ENCODE assay signal across 13 cellular contexts in the genomic region with DNA sequence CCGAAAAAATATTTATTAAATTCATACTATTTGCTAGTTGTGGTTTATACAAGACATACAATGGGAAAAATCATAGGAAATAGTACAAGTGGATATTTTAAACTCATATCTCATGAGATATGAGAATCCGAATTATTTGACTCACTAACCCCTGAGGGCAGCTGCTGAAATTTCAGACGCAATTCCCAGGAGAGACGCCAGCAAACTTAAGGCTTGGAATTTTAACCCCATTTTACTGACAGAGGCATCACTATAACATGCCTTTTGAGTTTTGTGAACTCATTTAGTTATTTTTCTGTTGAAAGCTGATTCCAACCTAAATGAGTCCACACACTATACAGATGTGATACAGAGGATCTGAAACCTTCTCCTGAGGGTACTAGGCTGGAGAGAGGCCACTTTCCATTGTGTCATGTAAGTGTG. TPM values are rescaled to one million over a fixed set of nuclear protein-coding genes. Genes with fewer than 3 reads are reported as not detected.
A peak's percentile ranks its signal among the peaks of the same experiment; 100 is the strongest.
DNase-seq lines count a peak whose midpoint lies in the region; ATAC-seq and TF ChIP-seq lines count a peak whose summit lies in the region.
"Had no signal": no experiment of that assay in that cellular context is flagged by ENCODE, and none has a peak within 500 bp of the region (broad histone marks: within the 10 kb centered on the region; RNA-seq: fewer than 3 reads in every experiment).

No MANE protein-coding gene starts in this region.

- intact Hi-C loops in activated CD8-positive, alpha-beta T cell treated with anti-CD3 and anti-CD28 coated beads for 36 hours (cut with micrococcal nuclease) = loop anchor here (10.0 kb wide), 1 partner anchor 235 kb away; no protein-coding TSS in a partner anchor
- intact Hi-C loops in breast epithelium (cut with DNase I; ENCODE audit: low total_unique reads) = no loop called here
- intact Hi-C loops in uterus (cut with DNase I; ENCODE audit: low total_unique reads) = no loop called here

- TF ChIP-seq POLR2A in breast epithelium (IDR thresholded peaks at IDR 0.05) (no peak), uterus (IDR thresholded peaks at IDR 0.05) (no peak)

- no peaks in the 10 kb centered on the region for H3K27me3 Mint-ChIP-seq in activated CD8-positive, alpha-beta T cell treated with anti-CD3 and anti-CD28 coated beads, Interleukin-2, amount 10 ng/mL, durations not matched to agents 7 days and 5 days (ENCODE audit: low read depth)
- H3K27me3 Mint-ChIP-seq in activated CD8-positive, alpha-beta T cell treated with anti-CD3 and anti-CD28 coated beads for 36 hours = peaks cover 10% of the 10 kb centered on the region

- peak; percentile 19 for ATAC-seq in activated CD8-positive, alpha-beta T cell treated with anti-CD3 and anti-CD28 coated beads, Interleukin-2, amount 10 ng/mL, durations not matched to agents 7 days and 5 days
- ATAC-seq in activated CD8-positive, alpha-beta T cell treated with anti-CD3 and anti-CD28 coated beads for 36 hours = no peak
- ATAC-seq in HG02885 (IDR thresholded peaks at IDR 0.05; ENCODE audit: poor library complexity, unreplicated experiment) = no peak

- H3K4me1 Mint-ChIP-seq in activated CD8-positive, alpha-beta T cell treated with anti-CD3 and anti-CD28 coated beads, Interleukin-2, amount 10 ng/mL, durations not matched to agents 7 days and 5 days (ENCODE audit: low read depth) = no peaks in the 10 kb centered on the region
- no peaks in the 10 kb centered on the region for H3K4me1 Mint-ChIP-seq in activated CD8-positive, alpha-beta T cell treated with anti-CD3 and anti-CD28 coated beads for 36 hours (ENCODE audit: low read depth)

- H3K4me1 ChIP-seq in breast epithelium = no peaks in the 10 kb centered on the region
- no peaks in the 10 kb centered on the region for H3K4me1 ChIP-seq in uterus

- H3K36me3 ChIP-seq in breast epithelium (no peaks in the 10 kb centered on the region), uterus (no peaks in the 10 kb centered on the region)
- H3K36me3 ChIP-seq: suprapubic skin had no signal

- TF ChIP-seq CTCF in activated CD8-positive, alpha-beta T cell treated with anti-CD3 and anti-CD28 coated beads for 36 hours (IDR thresholded peaks at IDR 0.05) = no peak
- TF ChIP-seq CTCF in breast epithelium (IDR thresholded peaks at IDR 0.05) (no peak), uterus (IDR thresholded peaks at IDR 0.05) (no peak)

- H3K27ac ChIP-seq in breast epithelium (peak overlapping the region; percentile 62 to 67), uterus (peak overlapping the region; percentile 71 to 72)
- H3K27ac ChIP-seq: 22Rv1 had no signal

- H3K4me3 Mint-ChIP-seq in activated CD8-positive, alpha-beta T cell treated with anti-CD3 and anti-CD28 coated beads, Interleukin-2, amount 10 ng/mL, durations not matched to agents 7 days and 5 days = no peak overlapping the region
- no peak overlapping the region for H3K4me3 Mint-ChIP-seq in activated CD8-positive, alpha-beta T cell treated with anti-CD3 and anti-CD28 coated beads for 36 hours
- H3K4me3 Mint-ChIP-seq: activated naive CD8-positive, alpha-beta T cell treated with anti-CD3 and anti-CD28 coated beads, Interleukin-2, amount 10 ng/mL, durations not matched to agents 7 days and 5 days; nephron progenitor cell had no signal

- H3K27ac Mint-ChIP-seq in activated CD8-positive, alpha-beta T cell treated with anti-CD3 and anti-CD28 coated beads, Interleukin-2, amount 10 ng/mL, durations not matched to agents 7 days and 5 days = no peak overlapping the region
- no peak overlapping the region for H3K27ac Mint-ChIP-seq in activated CD8-positive, alpha-beta T cell treated with anti-CD3 and anti-CD28 coated beads for 36 hours
- H3K27ac Mint-ChIP-seq: activated naive CD8-positive, alpha-beta T cell treated with anti-CD3 and anti-CD28 coated beads, Interleukin-2, amount 10 ng/mL, durations not matched to agents 7 days and 5 days; nephron progenitor cell had no signal

- H3K27me3 ChIP-seq in breast epithelium = no peaks in the 10 kb centered on the region
- no peaks in the 10 kb centered on the region for H3K27me3 ChIP-seq in uterus
- H3K27me3 ChIP-seq: suprapubic skin had no signal

- no peaks in the 10 kb centered on the region for H3K36me3 Mint-ChIP-seq in activated CD8-positive, alpha-beta T cell treated with anti-CD3 and anti-CD28 coated beads, Interleukin-2, amount 10 ng/mL, durations not matched to agents 7 days and 5 days (ENCODE audit: low read depth)
- H3K36me3 Mint-ChIP-seq in activated CD8-positive, alpha-beta T cell treated with anti-CD3 and anti-CD28 coated beads for 36 hours (ENCODE audit: low read depth) = no peaks in the 10 kb centered on the region
- H3K36me3 Mint-ChIP-seq: activated naive CD8-positive, alpha-beta T cell treated with anti-CD3 and anti-CD28 coated beads, Interleukin-2, amount 10 ng/mL, durations not matched to agents 7 days and 5 days had no signal

- H3K4me3 ChIP-seq in breast epithelium = peak overlapping the region in 2 of 3 donors; percentile 8 to 14
- H3K4me3 ChIP-seq in uterus = no peak overlapping the region
- H3K4me3 ChIP-seq: suprapubic skin had no signal

- POLR2A ChIA-PET in activated CD8-positive, alpha-beta T cell treated with anti-CD3 and anti-CD28 coated beads, Interleukin-2, amount 10 ng/mL, durations not matched to agents 7 days and 5 days (lab: Charles Lee) = no interaction called here
- POLR2A ChIA-PET in activated CD8-positive, alpha-beta T cell treated with anti-CD3 and anti-CD28 coated beads for 36 hours (lab: Charles Lee) = no interaction called here

- H3K9me3 ChIP-seq in breast epithelium (no peaks in the 10 kb centered on the region), uterus (no peaks in the 10 kb centered on the region)
- H3K9me3 ChIP-seq: suprapubic skin had no signal

- CTCF ChIA-PET in activated CD8-positive, alpha-beta T cell treated with anti-CD3 and anti-CD28 coated beads, Interleukin-2, amount 10 ng/mL, durations not matched to agents 7 days and 5 days (lab: Charles Lee) = interaction anchor here (0.8 to 4.6 kb wide), 6 partner anchors 11 to 1002 kb away, joined by 4 to 24 read pairs (median 4); no protein-coding TSS in a partner anchor
- CTCF ChIA-PET in activated CD8-positive, alpha-beta T cell treated with anti-CD3 and anti-CD28 coated beads for 36 hours (lab: Charles Lee) = interaction anchor here (0.7 to 1.8 kb wide), 16 partner anchors 8 to 1018 kb away, joined by 3 to 20 read pairs (median 3); no protein-coding TSS in a partner anchor

- no peaks in the 10 kb centered on the region for H3K9me3 Mint-ChIP-seq in activated CD8-positive, alpha-beta T cell treated with anti-CD3 and anti-CD28 coated beads, Interleukin-2, amount 10 ng/mL, durations not matched to agents 7 days and 5 days (ENCODE audit: insufficient read depth)
- H3K9me3 Mint-ChIP-seq in activated CD8-positive, alpha-beta T cell treated with anti-CD3 and anti-CD28 coated beads for 36 hours = no peaks in the 10 kb centered on the region
- H3K9me3 Mint-ChIP-seq: activated naive CD8-positive, alpha-beta T cell treated with anti-CD3 and anti-CD28 coated beads, Interleukin-2, amount 10 ng/mL, durations not matched to agents 7 days and 5 days; nephron progenitor cell had no signal

- no peak for DNase-seq in activated CD8-positive, alpha-beta T cell treated with anti-CD3 and anti-CD28 coated beads, Interleukin-2, amount 10 ng/mL, durations not matched to agents 7 days and 5 days
- no peak for DNase-seq in activated CD8-positive, alpha-beta T cell treated with anti-CD3 and anti-CD28 coated beads for 36 hours
- no peak for DNase-seq in breast epithelium (ENCODE audit: low spot score in 2 of 2)
- peak; percentile 59 for DNase-seq in iris pigment epithelial cell (ENCODE audit: low read depth)
- no peak for DNase-seq in uterus
- no peak for DNase-seq in SIG-M5 (lab: John Stamatoyannopoulos, UW)
- no peak for DNase-seq in NCI-H2227 (lab: John Stamatoyannopoulos, UW; ENCODE audit: unreplicated experiment)
- DNase-seq: activated naive CD8-positive, alpha-beta T cell treated with anti-CD3 and anti-CD28 coated beads, Interleukin-2, amount 10 ng/mL, durations not matched to agents 7 days and 5 days; effector memory CD4-positive, alpha-beta T cell had no signal

RNA-seq across cellular contexts. Expression of gene MROH9, which starts 5.9 kb away (rescaled TPM):
- total RNA-seq in activated CD8-positive, alpha-beta T cell treated with anti-CD3 and anti-CD28 coated beads, Interleukin-2, amount 10 ng/mL, durations not matched to agents 7 days and 5 days = not detected
- not detected for total RNA-seq in activated CD8-positive, alpha-beta T cell treated with anti-CD3 and anti-CD28 coated beads for 36 hours
- total RNA-seq in breast epithelium (not detected), uterus (under 1 TPM in 1 of 4 donors, not detected in 3; 0.69 TPM)
- total RNA-seq: activated naive CD8-positive, alpha-beta T cell treated with anti-CD3 and anti-CD28 coated beads, Interleukin-2, amount 10 ng/mL, durations not matched to agents 7 days and 5 days; suprapubic skin had no signal

Comparison
In these comparisons a context has a peak if more than half of its experiments do, and no peak if none do; other contexts are left out.
1. H3K4me3 ChIP-seq: peak in breast epithelium (2 of 3); none in uterus (0 of 2).